21 cellular contexts compared by ENCODE assay signal in genomic region chr1:17845583-17845982, GRCh38.
DNase-seq lines count a peak whose midpoint lies in the region; ATAC-seq, FAIRE-seq and TF ChIP-seq lines count a peak whose summit lies in the region.
"Had no signal": no experiment of that assay in that cellular context is flagged by ENCODE, and none has a peak within 500 bp of the region (broad histone marks: within the 10 kb centered on the region; RNA-seq: fewer than 3 reads in every experiment).

No MANE protein-coding gene starts in this region.

- H3K79me2 ChIP-seq in H1 (ENCODE audit: control insufficient read depth in 1 of 2, insufficient read depth in 2 of 2, low read length in 2 of 2): no peaks in the 10 kb centered on the region

- no peaks in the 10 kb centered on the region for H3K23me2 ChIP-seq in H1 (ENCODE audit: low read depth, low read length)

- no peak overlapping the region for H2AFZ ChIP-seq in H1 (ENCODE audit: low read length)
- H2AFZ ChIP-seq in neuronal stem cell (ENCODE audit: low read length): no peak overlapping the region

- H3K18ac ChIP-seq in H1 (ENCODE audit: extremely low read depth, low read length): no peak overlapping the region
- H3K18ac ChIP-seq in neuronal stem cell (ENCODE audit: low read length): peak overlapping the region; percentile 13

- H2AK5ac ChIP-seq in H1 (ENCODE audit: low read depth, low read length) (no peak overlapping the region), neuronal stem cell (ENCODE audit: low read depth, low read length) (no peak overlapping the region)

- peak; percentile 8 for DNase-seq in Right ventricle myocardium inferior (ENCODE audit: missing footprints)
- no peak for DNase-seq in heart right ventricle
- peak; percentile 11 for DNase-seq in NCI-H1694 (lab: John Stamatoyannopoulos, UW)
- DNase-seq in H1 (ENCODE audit: low read depth in 1 of 2, low spot score in 2 of 2): no peak
- DNase-seq in neuronal stem cell (ENCODE audit: low spot score): no peak
- DNase-seq in dermis blood vessel endothelial cell: no peak
- DNase-seq: C1 segment of cervical spinal cord; Calu3; CD4-positive, alpha-beta memory T cell; COR-L47; DMS79; EL; GDM1; GOT3; H7; HFFc6 had no signal

- H3K56ac ChIP-seq in H1 (replicated peaks; ENCODE audit: insufficient read length, low read depth, low read length): no peak overlapping the region

- H3K23ac ChIP-seq in H1 (ENCODE audit: insufficient read length) (no peak overlapping the region), neuronal stem cell (ENCODE audit: low read depth, low read length, poor library complexity) (peak overlapping the region; percentile 59)

- H2BK120ac ChIP-seq in H1 (replicated peaks; ENCODE audit: low read depth, low read length): no peak overlapping the region
- H2BK120ac ChIP-seq in neuronal stem cell (ENCODE audit: low read depth, low read length): no peak overlapping the region

- no peak for TF ChIP-seq EP300 in H1 (IDR thresholded peaks at IDR 0.05; ENCODE audit: borderline replicate concordance in 1 of 2, low read depth in 2 of 2, low read length in 2 of 2)

- H4K8ac ChIP-seq in H1 (ENCODE audit: extremely low read depth, insufficient read depth, low read length): no peak overlapping the region
- no peak overlapping the region for H4K8ac ChIP-seq in neuronal stem cell (ENCODE audit: low read depth, low read length)

- H3K79me1 ChIP-seq in H1 (ENCODE audit: low read depth, low read length): no peaks in the 10 kb centered on the region
- no peaks in the 10 kb centered on the region for H3K79me1 ChIP-seq in neuronal stem cell (ENCODE audit: low read depth, low read length)

- H3K4me3 ChIP-seq in heart right ventricle (no peak overlapping the region), H1 (ENCODE audit: extremely low read depth in 1 of 4, insufficient read depth in 2 of 4, low read depth in 3 of 4, low read length in 4 of 4) (no peak overlapping the region), neuronal stem cell (ENCODE audit: low read length in 2 of 2) (no peak overlapping the region)
- H3K4me3 ChIP-seq: GM12878 had no signal

- POLR2A ChIA-PET in H1 (lab: Charles Lee; ENCODE audit: partially characterized antibody): no interaction called here

- TF ChIP-seq CTCF in heart right ventricle (IDR thresholded peaks at IDR 0.05): no peak
- no peak for TF ChIP-seq CTCF in H1 (IDR thresholded peaks at IDR 0.05; ENCODE audit: control extremely low read depth in 1 of 3, insufficient read depth in 1 of 3, low read depth in 1 of 3, low read length in 3 of 3)

- no peaks in the 10 kb centered on the region for H4K20me1 ChIP-seq in H1 (replicated peaks in 1 of 2; ENCODE audit: control insufficient read depth in 1 of 2, insufficient read depth in 2 of 2, low read length in 2 of 2)

- H3K36me3 ChIP-seq in heart right ventricle (no peaks in the 10 kb centered on the region), H1 (ENCODE audit: control insufficient read depth in 2 of 4, insufficient read depth in 4 of 4, low read length in 3 of 4) (no peaks in the 10 kb centered on the region), neuronal stem cell (replicated peaks in 1 of 2; ENCODE audit: control insufficient read depth in 2 of 2, insufficient read depth in 2 of 2, low read length in 2 of 2) (no peaks in the 10 kb centered on the region)

- no peak overlapping the region for H4K5ac ChIP-seq in H1 (ENCODE audit: insufficient read length, low read depth, low read length)

- peaks cover 0 to 40% (median 10%) of the 10 kb centered on the region in 7 donors for H3K27me3 ChIP-seq in heart right ventricle
- peaks cover 0 to 2% (median 0%) of the 10 kb centered on the region in 4 experiments; a peak in 2 of 7 replicates for H3K27me3 ChIP-seq in H1 (replicated peaks in 1 of 4; ENCODE audit: control insufficient read depth in 3 of 4, extremely low read depth in 1 of 4, insufficient read depth in 3 of 4, low read length in 3 of 4)
- no peaks in the 10 kb centered on the region for H3K27me3 ChIP-seq in neuronal stem cell (ENCODE audit: control insufficient read depth in 3 of 3, insufficient read depth in 3 of 3, low read depth in 1 of 3, low read length in 3 of 3)

- ATAC-seq in Right ventricle myocardium inferior: no peak
- no peak for ATAC-seq in heart right ventricle
- ATAC-seq in GM19467 (IDR thresholded peaks at IDR 0.05; ENCODE audit: unreplicated experiment): no peak
- no peak for ATAC-seq in HG03039 (IDR thresholded peaks at IDR 0.05; ENCODE audit: unreplicated experiment)
- ATAC-seq: GM12878, HCT116 had no signal

- H3K9me3 ChIP-seq in heart right ventricle (peaks cover 0 to 4% (median 0%) of the 10 kb centered on the region in 11 donors), H1 (ENCODE audit: insufficient read depth in 2 of 2, low read depth in 1 of 2, low read length in 1 of 2) (no peaks in the 10 kb centered on the region), neuronal stem cell (replicated peaks in 1 of 2; ENCODE audit: control insufficient read depth in 2 of 2, insufficient read depth in 1 of 2, low read depth in 1 of 2, low read length in 2 of 2) (no peaks in the 10 kb centered on the region)

- 49 to 58% methylated on average over 4 of the region's 4 CpGs for WGBS in heart right ventricle, 2 donors
- WGBS in H1 (ENCODE audit: extremely low coverage in 1 of 2, insufficient coverage in 1 of 2, insufficient read length in 1 of 2, insufficient replicate concordance in 2 of 2, low coverage in 1 of 2, low lambda C conversion rate in 2 of 2, missing lambda C conversion rate in 1 of 2), 2 experiments: 78% methylated on average over 4 of the region's 4 CpGs; no CpG with 5 or more reads in 1 of the 2 experiments
- WGBS in neuronal stem cell (ENCODE audit: extremely low coverage in 2 of 2, insufficient read length in 2 of 2, insufficient replicate concordance in 1 of 2), 2 donors: no CpG with 5 or more reads among the region's 4 CpGs

- CTCF ChIA-PET in H1 (lab: Charles Lee; ENCODE audit: partially characterized antibody): interaction anchor here (0.8 to 2.1 kb wide), 9 partner anchors 8 to 730 kb away, joined by 3 to 8 read pairs (median 4); no protein-coding TSS in a partner anchor

- H3K14ac ChIP-seq in H1 (ENCODE audit: insufficient read length): no peak overlapping the region
- no peak overlapping the region for H3K14ac ChIP-seq in neuronal stem cell (ENCODE audit: low read length)

- H3K27ac ChIP-seq in heart right ventricle: no peak overlapping the region
- no peak overlapping the region for H3K27ac ChIP-seq in H1 (ENCODE audit: low read depth, low read length)
- H3K27ac ChIP-seq in neuronal stem cell (replicated peaks; ENCODE audit: low read length): no peak overlapping the region

- TF ChIP-seq RAD21 in H1 (IDR thresholded peaks at IDR 0.05 in 1 of 2, conservative IDR thresholded peaks at IDR 0.05 in 1 of 2; ENCODE audit: low read depth in 2 of 2, low read length in 2 of 2): no peak

- no peak overlapping the region for H3K4me2 ChIP-seq in H1 (ENCODE audit: insufficient read depth in 1 of 2, low read depth in 2 of 2, low read length in 2 of 2)
- H3K4me2 ChIP-seq in neuronal stem cell (ENCODE audit: insufficient read depth, low read length, poor library complexity, severe bottlenecking): no peak overlapping the region

- H3K4me1 ChIP-seq in heart right ventricle: no peaks in the 10 kb centered on the region
- H3K4me1 ChIP-seq in H1 (replicated peaks in 1 of 4; ENCODE audit: control insufficient read depth in 3 of 4, insufficient read depth in 4 of 4, low read length in 3 of 4): no peaks in the 10 kb centered on the region; a peak in 1 of 7 replicates
- no peaks in the 10 kb centered on the region for H3K4me1 ChIP-seq in neuronal stem cell (ENCODE audit: control insufficient read depth in 2 of 2, insufficient read depth in 1 of 2, low read depth in 1 of 2, low read length in 2 of 2)

- no peak overlapping the region for H2BK5ac ChIP-seq in H1 (ENCODE audit: low read depth, low read length)
- H2BK5ac ChIP-seq in neuronal stem cell (ENCODE audit: low read length): no peak overlapping the region

- no peak for FAIRE-seq in H1 (lab: Jason Lieb, UNC)
- FAIRE-seq: GM12878, GM19239 had no signal

- no peak overlapping the region for H3K9ac ChIP-seq in H1 (replicated peaks in 1 of 4; ENCODE audit: extremely low read depth in 1 of 4, low read depth in 3 of 4, low read length in 3 of 4)
- H3K9ac ChIP-seq in neuronal stem cell (ENCODE audit: low read depth, low read length, poor library complexity): no peak overlapping the region

- H2BK20ac ChIP-seq in H1 (ENCODE audit: low read length): no peak overlapping the region

- H4K91ac ChIP-seq in H1 (replicated peaks; ENCODE audit: insufficient read length, low read length) (no peak overlapping the region), neuronal stem cell (ENCODE audit: low read depth, low read length, poor library complexity) (no peak overlapping the region)

- H3K4ac ChIP-seq in H1 (replicated peaks; ENCODE audit: insufficient read length, low read depth, low read length) (no peak overlapping the region), neuronal stem cell (ENCODE audit: low read length) (no peak overlapping the region)

- H2BK15ac ChIP-seq in H1 (ENCODE audit: low read length) (no peak overlapping the region), neuronal stem cell (ENCODE audit: low read length) (peak overlapping the region; percentile 53)

- no peak for TF ChIP-seq POLR2A in H1 (IDR thresholded peaks at IDR 0.05; ENCODE audit: control extremely low read depth in 1 of 2, low read depth in 2 of 2, low read length in 2 of 2)

- H2BK12ac ChIP-seq in H1 (ENCODE audit: low read depth, low read length) (0 out of 2 replicates have a peak overlapping the region, but pooled peaks have one; percentile 9), neuronal stem cell (ENCODE audit: low read length) (no peak overlapping the region)

- intact Hi-C loops in Right ventricle myocardium inferior (cut with DNase I): no loop called here
- intact Hi-C loops in heart right ventricle (cut with DNase I): no loop called here

TF ChIP-seq in H1, 55 proteins besides CTCF, POLR2A, EP300 and RAD21 (continues in another document):
- TF ChIP-seq SUZ12 (IDR thresholded peaks at IDR 0.05; ENCODE audit: low read length) (no peak), KDM5A (IDR thresholded peaks at IDR 0.05; ENCODE audit: low read length) (no peak), USF2 (IDR thresholded peaks at IDR 0.05; ENCODE audit: low read length) (no peak), TBP (IDR thresholded peaks at IDR 0.05; ENCODE audit: low read depth, low read length) (no peak), GABPA (IDR thresholded peaks at IDR 0.05; ENCODE audit: borderline replicate concordance, insufficient read depth, low read length) (no peak), TAF1 (IDR thresholded peaks at IDR 0.05; ENCODE audit: low read depth, low read length) (no peak), JUN (IDR thresholded peaks at IDR 0.05; ENCODE audit: low read depth, low read length) (no peak)

Comparison
In these comparisons a context has a peak if more than half of its experiments do, and no peak if none do; other contexts are left out.
1. DNase-seq: peak in Right ventricle myocardium inferior (single experiment) and NCI-H1694 (single experiment); none in heart right ventricle (0 of 2), H1 (0 of 2), neuronal stem cell (single experiment) and dermis blood vessel endothelial cell (single experiment).